ENCODE assay signal across 8 cellular contexts in the genomic region with DNA sequence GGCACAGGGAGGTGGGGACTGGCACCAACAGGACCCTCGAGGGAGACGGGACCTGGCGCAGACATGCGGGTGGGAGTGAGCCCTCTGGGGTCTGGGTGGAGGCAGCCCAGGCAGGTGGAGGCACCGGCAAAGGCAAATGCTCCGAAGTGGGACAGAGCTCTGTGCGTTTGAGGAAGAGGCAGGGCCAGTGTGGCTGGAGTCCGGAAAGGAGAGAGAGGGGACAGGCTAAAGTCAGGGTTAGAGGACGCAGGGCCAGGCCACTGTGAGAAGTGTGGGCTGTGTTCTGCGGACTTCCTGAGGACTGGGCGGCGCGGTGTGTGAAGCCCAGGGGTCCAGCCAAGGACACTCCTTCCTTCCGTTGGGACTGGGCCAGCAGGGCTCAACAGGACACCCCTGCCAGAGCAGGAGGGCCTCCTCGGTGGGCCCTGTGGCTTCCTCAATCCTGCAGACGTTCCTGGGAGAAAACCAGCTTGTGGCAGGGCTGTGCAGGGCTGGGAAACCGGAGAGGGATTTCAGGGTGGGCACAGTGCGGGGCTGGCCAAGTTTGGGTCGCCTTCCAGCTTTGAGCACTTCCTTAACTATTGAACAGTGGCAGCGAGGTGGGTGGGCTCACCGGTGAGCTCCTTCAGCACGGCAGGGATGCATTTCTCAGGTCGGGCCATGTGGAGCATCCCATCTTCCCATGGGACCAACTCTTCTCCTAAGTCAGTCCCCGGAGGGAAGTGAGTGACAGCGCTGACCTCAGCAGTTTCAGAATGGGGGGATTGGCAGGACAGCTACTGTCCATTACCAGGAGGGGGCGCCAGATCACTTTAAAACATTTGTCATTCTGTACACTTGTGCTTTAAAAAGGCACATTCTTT. TPM values are rescaled to one million over a fixed set of nuclear protein-coding genes. Genes with fewer than 3 reads are reported as not detected.
DNase-seq lines count a peak whose midpoint lies in the region; ATAC-seq, FAIRE-seq and TF ChIP-seq lines count a peak whose summit lies in the region.

No MANE protein-coding gene starts in this region.

- TF ChIP-seq CTCF in BE2C (IDR thresholded peaks at IDR 0.05; ENCODE audit: low read depth, low read length) (peak; percentile 89), GM23338 (conservative IDR thresholded peaks at IDR 0.05; ENCODE audit: low read depth in 2 of 2) (peak; percentile 84 to 98), H1 (IDR thresholded peaks at IDR 0.05; ENCODE audit: control extremely low read depth in 1 of 3, insufficient read depth in 1 of 3, low read depth in 1 of 3, low read length in 3 of 3) (peak; percentile 64 to 83 (median 76))
- peak; percentile 92 for TF ChIP-seq CTCF in activated CD8-positive, alpha-beta T cell treated with anti-CD3 and anti-CD28 coated beads for 36 hours (IDR thresholded peaks at IDR 0.05)

- DNase-seq in BE2C: peak; percentile 80
- DNase-seq in GM23338 (ENCODE audit: low spot score): peak; percentile 89
- DNase-seq in NCI-H748 treated with DMSO at 0.1 percent for 48 hours (lab: John Stamatoyannopoulos, UW): peak; percentile 11
- peak; percentile 80 for DNase-seq in activated CD8-positive, alpha-beta T cell treated with anti-CD3 and anti-CD28 coated beads for 36 hours
- peak in 1 of 2 experiments; percentile 82 for DNase-seq in H1 (ENCODE audit: low read depth in 1 of 2, low spot score in 2 of 2)
- peak; percentile 20 to 61 (median 47) for DNase-seq in naive thymus-derived CD4-positive, alpha-beta T cell
- peak; percentile 83 for DNase-seq in superior temporal gyrus (ENCODE audit: extremely low spot score)

- no peak for TF ChIP-seq POLR2A in H1 (IDR thresholded peaks at IDR 0.05; ENCODE audit: control extremely low read depth in 1 of 2, low read depth in 2 of 2, low read length in 2 of 2)

- no peak overlapping the region for H3K4me3 Mint-ChIP-seq in GM23338
- no peak overlapping the region for H3K4me3 Mint-ChIP-seq in activated CD8-positive, alpha-beta T cell treated with anti-CD3 and anti-CD28 coated beads for 36 hours
- peak overlapping the region in 2 of 10 donors; percentile 34 to 47 for H3K4me3 Mint-ChIP-seq in naive thymus-derived CD4-positive, alpha-beta T cell

- no peak overlapping the region for H4K5ac ChIP-seq in H1 (ENCODE audit: insufficient read length, low read depth, low read length)

- no peak overlapping the region for H3K9ac ChIP-seq in H1 (replicated peaks in 1 of 4; ENCODE audit: extremely low read depth in 1 of 4, low read depth in 3 of 4, low read length in 3 of 4)

- H3K9me3 ChIP-seq in BE2C: no peaks in the 10 kb centered on the region
- H3K9me3 ChIP-seq in H1 (ENCODE audit: insufficient read depth in 2 of 2, low read depth in 1 of 2, low read length in 1 of 2): no peaks in the 10 kb centered on the region
- no peaks in the 10 kb centered on the region for H3K9me3 ChIP-seq in naive thymus-derived CD4-positive, alpha-beta T cell (ENCODE audit: control insufficient read depth in 2 of 3, low read length in 3 of 3)

- no peak overlapping the region for H3K18ac ChIP-seq in H1 (ENCODE audit: extremely low read depth, low read length)

- no peaks in the 10 kb centered on the region for H3K27me3 Mint-ChIP-seq in GM23338 (ENCODE audit: insufficient read depth, low read depth, poor library complexity)
- peaks cover 32% of the 10 kb centered on the region for H3K27me3 Mint-ChIP-seq in activated CD8-positive, alpha-beta T cell treated with anti-CD3 and anti-CD28 coated beads for 36 hours
- peaks cover 21 to 52% (median 35%) of the 10 kb centered on the region in 5 donors for H3K27me3 Mint-ChIP-seq in naive thymus-derived CD4-positive, alpha-beta T cell

- no peak overlapping the region for H2BK120ac ChIP-seq in H1 (replicated peaks; ENCODE audit: low read depth, low read length)

- no peak overlapping the region for H4K8ac ChIP-seq in H1 (ENCODE audit: extremely low read depth, insufficient read depth, low read length)

- peak; percentile 72 to 79 for TF ChIP-seq RAD21 in H1 (IDR thresholded peaks at IDR 0.05 in 1 of 2, conservative IDR thresholded peaks at IDR 0.05 in 1 of 2; ENCODE audit: low read depth in 2 of 2, low read length in 2 of 2)

- H3K4me3 ChIP-seq in BE2C (ENCODE audit: low read depth, low read length): no peak overlapping the region
- no peak overlapping the region for H3K4me3 ChIP-seq in GM23338
- no peak overlapping the region for H3K4me3 ChIP-seq in H1 (ENCODE audit: extremely low read depth in 1 of 4, insufficient read depth in 2 of 4, low read depth in 3 of 4, low read length in 4 of 4)
- no peak overlapping the region for H3K4me3 ChIP-seq in naive thymus-derived CD4-positive, alpha-beta T cell (ENCODE audit: low read length)

- H2AFZ ChIP-seq in GM23338: peak overlapping the region; percentile 92
- no peak overlapping the region for H2AFZ ChIP-seq in H1 (ENCODE audit: low read length)

- H3K4me1 ChIP-seq in BE2C (no peaks in the 10 kb centered on the region), GM23338 (ENCODE audit: insufficient read depth) (no peaks in the 10 kb centered on the region), H1 (replicated peaks in 1 of 4; ENCODE audit: control insufficient read depth in 3 of 4, insufficient read depth in 4 of 4, low read length in 3 of 4) (peaks cover 0 to 2% (median 0%) of the 10 kb centered on the region in 4 experiments; a peak in 1 of 7 replicates)
- H3K4me1 ChIP-seq in naive thymus-derived CD4-positive, alpha-beta T cell (ENCODE audit: control insufficient read depth in 2 of 2, insufficient read depth in 2 of 2, low read length in 2 of 2): peaks cover 0 to 5% of the 10 kb centered on the region in 2 donors

- H3K9me3 Mint-ChIP-seq in GM23338: no peaks in the 10 kb centered on the region; the same call in 2 of the 3 replicates
- H3K9me3 Mint-ChIP-seq in activated CD8-positive, alpha-beta T cell treated with anti-CD3 and anti-CD28 coated beads for 36 hours: no peaks in the 10 kb centered on the region
- H3K9me3 Mint-ChIP-seq in naive thymus-derived CD4-positive, alpha-beta T cell: no peaks in the 10 kb centered on the region

- H3K36me3 ChIP-seq in BE2C (no peaks in the 10 kb centered on the region), GM23338 (ENCODE audit: insufficient read depth) (no peaks in the 10 kb centered on the region), H1 (ENCODE audit: control insufficient read depth in 2 of 4, insufficient read depth in 4 of 4, low read length in 3 of 4) (no peaks in the 10 kb centered on the region)
- no peaks in the 10 kb centered on the region for H3K36me3 ChIP-seq in naive thymus-derived CD4-positive, alpha-beta T cell (ENCODE audit: control insufficient read depth in 2 of 3, insufficient read depth in 3 of 3, low read length in 3 of 3)

- no peak overlapping the region for H3K23ac ChIP-seq in H1 (ENCODE audit: insufficient read length)

- CTCF ChIA-PET in activated CD8-positive, alpha-beta T cell treated with anti-CD3 and anti-CD28 coated beads for 36 hours (lab: Charles Lee): interaction anchor here (0.7 to 6.4 kb wide), 30 partner anchors 9 to 616 kb away, joined by 3 to 56 read pairs (median 4); partner anchors contain the start of genes BCAS4, DPM1 and MOCS3
- CTCF ChIA-PET in H1 (lab: Charles Lee; ENCODE audit: partially characterized antibody): interaction anchor here (0.5 to 7.6 kb wide), 60 partner anchors 9 to 994 kb away, joined by 3 to 54 read pairs (median 4); partner anchors contain the start of genes BCAS4, DPM1 and MOCS3
- CTCF ChIA-PET in naive thymus-derived CD4-positive, alpha-beta T cell (lab: Charles Lee): interaction anchor here (0.6 to 1.5 kb wide), 6 partner anchors 8 to 324 kb away, joined by 3 to 11 read pairs (median 4); no protein-coding TSS in a partner anchor

- no peak overlapping the region for H3K4me2 ChIP-seq in GM23338
- no peak overlapping the region for H3K4me2 ChIP-seq in H1 (ENCODE audit: insufficient read depth in 1 of 2, low read depth in 2 of 2, low read length in 2 of 2)

- TF ChIP-seq EP300 in H1 (IDR thresholded peaks at IDR 0.05; ENCODE audit: borderline replicate concordance in 1 of 2, low read depth in 2 of 2, low read length in 2 of 2): no peak

- 0 out of 2 replicates have a peak overlapping the region, but pooled peaks have one; percentile 9 for H2BK12ac ChIP-seq in H1 (ENCODE audit: low read depth, low read length)

- H4K20me1 ChIP-seq in GM23338 (replicated peaks; ENCODE audit: insufficient read depth) (no peaks in the 10 kb centered on the region), H1 (replicated peaks in 1 of 2; ENCODE audit: control insufficient read depth in 1 of 2, insufficient read depth in 2 of 2, low read length in 2 of 2) (no peaks in the 10 kb centered on the region)

- no peak overlapping the region for H2AK5ac ChIP-seq in H1 (ENCODE audit: low read depth, low read length)

- H3K27ac Mint-ChIP-seq in GM23338: no peak overlapping the region
- peak overlapping the region; percentile 83 for H3K27ac Mint-ChIP-seq in activated CD8-positive, alpha-beta T cell treated with anti-CD3 and anti-CD28 coated beads for 36 hours
- H3K27ac Mint-ChIP-seq in naive thymus-derived CD4-positive, alpha-beta T cell: no peak overlapping the region

- no peak overlapping the region for H3K14ac ChIP-seq in H1 (ENCODE audit: insufficient read length)

- POLR2A ChIA-PET in activated CD8-positive, alpha-beta T cell treated with anti-CD3 and anti-CD28 coated beads for 36 hours (lab: Charles Lee): no interaction called here
- POLR2A ChIA-PET in H1 (lab: Charles Lee; ENCODE audit: partially characterized antibody): interaction anchor here (0.7 to 1.2 kb wide), 3 partner anchors 10 to 338 kb away, joined by 3 read pairs; partner anchors contain the start of gene ADNP
- POLR2A ChIA-PET in naive thymus-derived CD4-positive, alpha-beta T cell (lab: Charles Lee): interaction anchor here (1.4 kb wide), 1 partner anchor 186 kb away, joined by 3 read pairs; the partner anchor contains the start of gene BCAS4

- no peaks in the 10 kb centered on the region for H3K9me2 ChIP-seq in GM23338 (ENCODE audit: insufficient read depth)

- H4K91ac ChIP-seq in H1 (replicated peaks; ENCODE audit: insufficient read length, low read length): no peak overlapping the region

- no peak overlapping the region for H2BK5ac ChIP-seq in H1 (ENCODE audit: low read depth, low read length)

- H3K27ac ChIP-seq in GM23338 (ENCODE audit: low read depth) (no peak overlapping the region), H1 (ENCODE audit: low read depth, low read length) (no peak overlapping the region)
- no peak overlapping the region for H3K27ac ChIP-seq in naive thymus-derived CD4-positive, alpha-beta T cell (ENCODE audit: low read depth, low read length)

- WGBS in H1 (ENCODE audit: extremely low coverage in 1 of 2, insufficient coverage in 1 of 2, insufficient read length in 1 of 2, insufficient replicate concordance in 2 of 2, low coverage in 1 of 2, low lambda C conversion rate in 2 of 2, missing lambda C conversion rate in 1 of 2), 2 experiments: 62% methylated on average over 25 of the region's 26 CpGs; no CpG with 5 or more reads in 1 of the 2 experiments

- 0 out of 2 replicates have a peak, but pooled peaks cover 2% of the 10 kb centered on the region for H3K23me2 ChIP-seq in H1 (ENCODE audit: low read depth, low read length)

- H3K4ac ChIP-seq in H1 (replicated peaks; ENCODE audit: insufficient read length, low read depth, low read length): no peak overlapping the region

- intact Hi-C loops in activated CD8-positive, alpha-beta T cell treated with anti-CD3 and anti-CD28 coated beads for 36 hours (cut with micrococcal nuclease): loop anchor here (10.0 kb wide), 1 partner anchor 644 kb away; no protein-coding TSS in a partner anchor
- intact Hi-C loops in naive thymus-derived CD4-positive, alpha-beta T cell (cut with micrococcal nuclease): loop anchor here (1.0 to 5.0 kb wide), 2 partner anchors 187 to 641 kb away; no protein-coding TSS in a partner anchor

- no peaks in the 10 kb centered on the region for H3K79me1 ChIP-seq in H1 (ENCODE audit: low read depth, low read length)

- no peak overlapping the region for H2BK20ac ChIP-seq in H1 (ENCODE audit: low read length)

- H3K36me3 Mint-ChIP-seq in GM23338 (ENCODE audit: low read depth): no peaks in the 10 kb centered on the region
- no peaks in the 10 kb centered on the region for H3K36me3 Mint-ChIP-seq in activated CD8-positive, alpha-beta T cell treated with anti-CD3 and anti-CD28 coated beads for 36 hours (ENCODE audit: low read depth)
- no peaks in the 10 kb centered on the region for H3K36me3 Mint-ChIP-seq in naive thymus-derived CD4-positive, alpha-beta T cell

- no peak overlapping the region for H2BK15ac ChIP-seq in H1 (ENCODE audit: low read length)

- H3F3A ChIP-seq in GM23338 (replicated peaks; ENCODE audit: low read depth): 0 out of 2 replicates have a peak, but pooled peaks cover 2% of the 10 kb centered on the region

- FAIRE-seq in H1 (lab: Jason Lieb, UNC): no peak

- H3K4me1 Mint-ChIP-seq in GM23338: peaks cover 4% of the 10 kb centered on the region; the same call in 1 of the 3 replicates
- peaks cover 18% of the 10 kb centered on the region for H3K4me1 Mint-ChIP-seq in activated CD8-positive, alpha-beta T cell treated with anti-CD3 and anti-CD28 coated beads for 36 hours (ENCODE audit: low read depth)
- H3K4me1 Mint-ChIP-seq in naive thymus-derived CD4-positive, alpha-beta T cell: peaks cover 0 to 9% (median 4%) of the 10 kb centered on the region in 7 donors

- ATAC-seq in GM23338: peak; percentile 82
- ATAC-seq in activated CD8-positive, alpha-beta T cell treated with anti-CD3 and anti-CD28 coated beads for 36 hours: peak; percentile 43
- ATAC-seq in naive thymus-derived CD4-positive, alpha-beta T cell: peak; percentile 67
- ATAC-seq in GM18873 (IDR thresholded peaks at IDR 0.05; ENCODE audit: low FRiP score, unreplicated experiment): no peak

- no peaks in the 10 kb centered on the region for H3K79me2 ChIP-seq in GM23338 (replicated peaks; ENCODE audit: insufficient read depth)
- no peaks in the 10 kb centered on the region for H3K79me2 ChIP-seq in H1 (ENCODE audit: control insufficient read depth in 1 of 2, insufficient read depth in 2 of 2, low read length in 2 of 2)

- H3K56ac ChIP-seq in H1 (replicated peaks; ENCODE audit: insufficient read length, low read depth, low read length): no peak overlapping the region

- H3K27me3 ChIP-seq in BE2C (peaks cover 54% of the 10 kb centered on the region), GM23338 (ENCODE audit: insufficient read depth) (no peaks in the 10 kb centered on the region), H1 (replicated peaks in 1 of 4; ENCODE audit: control insufficient read depth in 3 of 4, extremely low read depth in 1 of 4, insufficient read depth in 3 of 4, low read length in 3 of 4) (no peaks in the 10 kb centered on the region; a peak in 1 of 7 replicates)
- peaks cover 0 to 3% of the 10 kb centered on the region in 2 donors for H3K27me3 ChIP-seq in naive thymus-derived CD4-positive, alpha-beta T cell (ENCODE audit: control insufficient read depth in 2 of 2, insufficient read depth in 2 of 2, low read length in 2 of 2)

RNA-seq across cellular contexts. Expression of gene MOCS3, which starts 22.5 kb away (rescaled TPM):
- polyA plus RNA-seq in BE2C (2012; ENCODE audit: insufficient read depth, insufficient read length, low read depth): 12.9 TPM
- 9.1 and 9.4 TPM in 2 replicates for total RNA-seq in GM23338 (2014; rRNA removed; shearing (Covaris generic))
- 2.2 and 3.1 TPM in 2 replicates for polyA plus RNA-seq in GM23338 (2016; fragmentation: Nextera tagmentation; extraction: Ambion mirVana)
- 1 to 10 TPM; 4.6 TPM for total RNA-seq in activated CD8-positive, alpha-beta T cell treated with anti-CD3 and anti-CD28 coated beads for 36 hours
- total RNA-seq in H1 (2021; fragmentation: NEBNext Ultra II Directional; extraction: Animal tissue kit (Norgen Biotek cat#: 25700)): 6.1 and 6.3 TPM in 2 replicates
- polyA plus RNA-seq in H1 (2011; rRNA removed): 6.2 and 8.1 TPM in 2 replicates
- polyA plus RNA-seq in H1 (2011; cell fraction: cytosol; rRNA removed): 6.4 TPM
- 4.9 TPM for polyA plus RNA-seq in H1 (2011; cell fraction: nucleus; rRNA removed)
- polyA plus RNA-seq in H1 (2012, experiment 1 of 2): 2.8 to 4.9 TPM (median 4.3 TPM) in 4 replicates
- polyA plus RNA-seq in H1 (2012, experiment 2 of 2): 4.4 TPM
- polyA plus RNA-seq in H1 (2013, experiment 1 of 2): 3.5 TPM
- 3.3 TPM for polyA plus RNA-seq in H1 (2013, experiment 2 of 2)
- polyA minus RNA-seq in H1 (2011; rRNA and poly(A)+ RNA removed): 7.7 and 8.5 TPM in 2 replicates
- polyA minus RNA-seq in H1 (2011; cell fraction: cytosol; rRNA and poly(A)+ RNA removed): 4.9 TPM
- 7.2 TPM for polyA minus RNA-seq in H1 (2011; cell fraction: nucleus; rRNA and poly(A)+ RNA removed)
- 1 to 10 TPM; 2.5 to 8.9 (median 5.2) TPM for total RNA-seq in naive thymus-derived CD4-positive, alpha-beta T cell
- 1 to 10 TPM; 5.2 to 5.5 TPM for polyA plus RNA-seq in naive thymus-derived CD4-positive, alpha-beta T cell

RNA-seq across cellular contexts. Expression of gene DPM1, which starts 22.8 kb away (rescaled TPM):
- 72.3 TPM for polyA plus RNA-seq in BE2C (2012; ENCODE audit: insufficient read depth, insufficient read length, low read depth)
- 71.7 and 80.2 TPM in 2 replicates for total RNA-seq in GM23338 (2014; rRNA removed; shearing (Covaris generic))
- polyA plus RNA-seq in GM23338 (2016; fragmentation: Nextera tagmentation; extraction: Ambion mirVana): 117 and 130 TPM in 2 replicates
- 10 to 100 TPM; 66.6 to 75.4 TPM for total RNA-seq in activated CD8-positive, alpha-beta T cell treated with anti-CD3 and anti-CD28 coated beads for 36 hours
- 57.0 and 61.1 TPM in 2 replicates for total RNA-seq in H1 (2021; fragmentation: NEBNext Ultra II Directional; extraction: Animal tissue kit (Norgen Biotek cat#: 25700))
- 21.6 and 42.3 TPM in 2 replicates for polyA plus RNA-seq in H1 (2011; rRNA removed)
- polyA plus RNA-seq in H1 (2011; cell fraction: cytosol; rRNA removed): 60.2 TPM
- polyA plus RNA-seq in H1 (2011; cell fraction: nucleus; rRNA removed): 12.3 TPM
- polyA plus RNA-seq in H1 (2012, experiment 1 of 2): 44.2 to 56.2 TPM (median 49.1 TPM) in 4 replicates
- polyA plus RNA-seq in H1 (2012, experiment 2 of 2): 19.1 TPM
- 52.4 TPM for polyA plus RNA-seq in H1 (2013, experiment 1 of 2)
- 53.5 TPM for polyA plus RNA-seq in H1 (2013, experiment 2 of 2)
- 12.4 and 19.3 TPM in 2 replicates for polyA minus RNA-seq in H1 (2011; rRNA and poly(A)+ RNA removed)
- polyA minus RNA-seq in H1 (2011; cell fraction: cytosol; rRNA and poly(A)+ RNA removed): 19.7 TPM
- 14.7 TPM for polyA minus RNA-seq in H1 (2011; cell fraction: nucleus; rRNA and poly(A)+ RNA removed)
- 10 to 100 TPM; 19.4 to 47.8 (median 40.5) TPM for total RNA-seq in naive thymus-derived CD4-positive, alpha-beta T cell
- 10 to 100 TPM; 73.8 to 80.9 TPM for polyA plus RNA-seq in naive thymus-derived CD4-positive, alpha-beta T cell

RNA-seq across cellular contexts. Expression of gene KCNG1, which starts 41.8 kb away (rescaled TPM):
- 89.3 TPM for polyA plus RNA-seq in BE2C (2012; ENCODE audit: insufficient read depth, insufficient read length, low read depth)
- total RNA-seq in GM23338 (2014; rRNA removed; shearing (Covaris generic)): 26.3 and 31.0 TPM in 2 replicates
- polyA plus RNA-seq in GM23338 (2016; fragmentation: Nextera tagmentation; extraction: Ambion mirVana): 6.6 and 8.1 TPM in 2 replicates
- total RNA-seq in activated CD8-positive, alpha-beta T cell treated with anti-CD3 and anti-CD28 coated beads for 36 hours: 1 to 10 TPM; 1.8 TPM
- total RNA-seq in H1 (2021; fragmentation: NEBNext Ultra II Directional; extraction: Animal tissue kit (Norgen Biotek cat#: 25700)): 16.0 and 17.2 TPM in 2 replicates
- 18.0 and 35.0 TPM in 2 replicates for polyA plus RNA-seq in H1 (2011; rRNA removed)
- polyA plus RNA-seq in H1 (2011; cell fraction: cytosol; rRNA removed): 25.3 TPM
- polyA plus RNA-seq in H1 (2011; cell fraction: nucleus; rRNA removed): 26.1 TPM
- polyA plus RNA-seq in H1 (2012, experiment 1 of 2): 11.0 to 16.0 TPM (median 14.1 TPM) in 4 replicates
- 14.4 TPM for polyA plus RNA-seq in H1 (2012, experiment 2 of 2)
- 10.5 TPM for polyA plus RNA-seq in H1 (2013, experiment 1 of 2)
- polyA plus RNA-seq in H1 (2013, experiment 2 of 2): 11.7 TPM
- polyA minus RNA-seq in H1 (2011; rRNA and poly(A)+ RNA removed): 8.6 and 12.7 TPM in 2 replicates
- polyA minus RNA-seq in H1 (2011; cell fraction: cytosol; rRNA and poly(A)+ RNA removed): 14.5 TPM
- polyA minus RNA-seq in H1 (2011; cell fraction: nucleus; rRNA and poly(A)+ RNA removed): 10.1 TPM
- total RNA-seq in naive thymus-derived CD4-positive, alpha-beta T cell: under 1 TPM in 2 of 5 experiments, not detected in 3; 0.17 to 0.73 TPM
- polyA plus RNA-seq in naive thymus-derived CD4-positive, alpha-beta T cell: not detected

RNA-seq across cellular contexts. Expression of gene ADNP, which starts 49.8 kb away (rescaled TPM):
- polyA plus RNA-seq in BE2C (2012; ENCODE audit: insufficient read depth, insufficient read length, low read depth): 82.1 TPM
- 95.0 and 98.0 TPM in 2 replicates for total RNA-seq in GM23338 (2014; rRNA removed; shearing (Covaris generic))
- polyA plus RNA-seq in GM23338 (2016; fragmentation: Nextera tagmentation; extraction: Ambion mirVana): 83.9 and 106 TPM in 2 replicates
- total RNA-seq in activated CD8-positive, alpha-beta T cell treated with anti-CD3 and anti-CD28 coated beads for 36 hours: 10 to 100 TPM; 58.9 to 60.0 TPM
- 123 and 129 TPM in 2 replicates for total RNA-seq in H1 (2021; fragmentation: NEBNext Ultra II Directional; extraction: Animal tissue kit (Norgen Biotek cat#: 25700))
- polyA plus RNA-seq in H1 (2011; rRNA removed): 21.1 and 31.6 TPM in 2 replicates
- 34.0 TPM for polyA plus RNA-seq in H1 (2011; cell fraction: cytosol; rRNA removed)
- 35.9 TPM for polyA plus RNA-seq in H1 (2011; cell fraction: nucleus; rRNA removed)
- polyA plus RNA-seq in H1 (2012, experiment 1 of 2): 72.1 to 113 TPM (median 81.0 TPM) in 4 replicates
- polyA plus RNA-seq in H1 (2012, experiment 2 of 2): 10.8 TPM
- 72.0 TPM for polyA plus RNA-seq in H1 (2013, experiment 1 of 2)
- 69.3 TPM for polyA plus RNA-seq in H1 (2013, experiment 2 of 2)
- polyA minus RNA-seq in H1 (2011; rRNA and poly(A)+ RNA removed): 69.9 and 98.9 TPM in 2 replicates
- polyA minus RNA-seq in H1 (2011; cell fraction: cytosol; rRNA and poly(A)+ RNA removed): 58.9 TPM
- 74.3 TPM for polyA minus RNA-seq in H1 (2011; cell fraction: nucleus; rRNA and poly(A)+ RNA removed)
- 10 to 100 TPM; 51.9 to 73.2 (median 66.3) TPM for total RNA-seq in naive thymus-derived CD4-positive, alpha-beta T cell
- 10 to 100 TPM in 1 of 2 donors, 1 to 10 TPM in 1; 9.6 to 11.0 TPM for polyA plus RNA-seq in naive thymus-derived CD4-positive, alpha-beta T cell
